In genomic region chr5:37370550-37370863, GRCh38 we compare ENCODE assay signal across 8 cellular contexts. TPM values are rescaled to one million over a fixed set of nuclear protein-coding genes. Genes with fewer than 3 reads are reported as not detected.
DNase-seq lines count a peak whose midpoint lies in the region; ATAC-seq and TF ChIP-seq lines count a peak whose summit lies in the region.

No MANE protein-coding gene starts in this region.

- no peak for DNase-seq in activated naive CD4-positive, alpha-beta T cell treated with anti-CD3 and anti-CD28 coated beads, Interleukin-2, amount 10 ng/mL, durations not matched to agents 7 days and 5 days
- DNase-seq in activated naive CD4-positive, alpha-beta T cell (lab: John Stamatoyannopoulos, UW) = no peak
- DNase-seq in PC-3 (no peak), erythroblast (lab: John Stamatoyannopoulos, UW) (peak; percentile 50 to 64), psoas muscle (no peak), NCI-H2171 (lab: John Stamatoyannopoulos, UW) (no peak)
- DNase-seq in activated CD8-positive, alpha-beta memory T cell treated with anti-CD3 and anti-CD28 coated beads, Interleukin-2, amount 50 U/mL, for 48 hours = no peak

- peaks cover 11% of the 10 kb centered on the region for H3K36me3 Mint-ChIP-seq in activated naive CD4-positive, alpha-beta T cell treated with anti-CD3 and anti-CD28 coated beads, Interleukin-2, amount 10 ng/mL, durations not matched to agents 7 days and 5 days

- H3K79me2 ChIP-seq in PC-3 (ENCODE audit: low read length) = peaks cover 53% of the 10 kb centered on the region

- no peak for TF ChIP-seq POLR2A in erythroblast (IDR thresholded peaks at IDR 0.05; ENCODE audit: low read length)

- peak overlapping the region; percentile 84 for H3K4me2 ChIP-seq in PC-3 (ENCODE audit: low read length)

- H3K9ac ChIP-seq in PC-3 (ENCODE audit: low read length) = peak overlapping the region; percentile 100

- H3K9me3 ChIP-seq in PC-3 (ENCODE audit: low read length) = no peaks in the 10 kb centered on the region
- H3K9me3 ChIP-seq in psoas muscle = no peaks in the 10 kb centered on the region

- H3F3A ChIP-seq in PC-3 (ENCODE audit: low read length, unreplicated experiment) = no peaks in the 10 kb centered on the region

- POLR2A ChIA-PET in PC-3 (lab: Charles Lee; ENCODE audit: unreplicated experiment) = interaction anchor here (0.6 to 1.2 kb wide), 3 partner anchors 9 to 282 kb away, joined by 3 to 8 read pairs (median 7); partner anchors contain the start of gene WDR70

- peaks cover 22% of the 10 kb centered on the region for H3K4me1 ChIP-seq in PC-3 (ENCODE audit: insufficient read depth, low read length)
- peaks cover 23% of the 10 kb centered on the region for H3K4me1 ChIP-seq in psoas muscle

- H3K4me1 Mint-ChIP-seq in activated naive CD4-positive, alpha-beta T cell treated with anti-CD3 and anti-CD28 coated beads, Interleukin-2, amount 10 ng/mL, durations not matched to agents 7 days and 5 days = peaks cover 39% of the 10 kb centered on the region

- TF ChIP-seq CTCF in PC-3 (conservative IDR thresholded peaks at IDR 0.05; ENCODE audit: low read depth, low read length) = no peak
- TF ChIP-seq CTCF in psoas muscle (IDR thresholded peaks at IDR 0.05) = no peak

- peak overlapping the region; percentile 96 for H3K4me3 Mint-ChIP-seq in activated naive CD4-positive, alpha-beta T cell treated with anti-CD3 and anti-CD28 coated beads, Interleukin-2, amount 10 ng/mL, durations not matched to agents 7 days and 5 days

- no peaks in the 10 kb centered on the region for H3K27me3 Mint-ChIP-seq in activated naive CD4-positive, alpha-beta T cell treated with anti-CD3 and anti-CD28 coated beads, Interleukin-2, amount 10 ng/mL, durations not matched to agents 7 days and 5 days

- peaks cover 11% of the 10 kb centered on the region; the same call in 1 of the 2 replicates for H4K20me1 ChIP-seq in PC-3 (ENCODE audit: low read length)

- peak overlapping the region; percentile 95 for H3K27ac Mint-ChIP-seq in activated naive CD4-positive, alpha-beta T cell treated with anti-CD3 and anti-CD28 coated beads, Interleukin-2, amount 10 ng/mL, durations not matched to agents 7 days and 5 days

- H3K9me3 Mint-ChIP-seq in activated naive CD4-positive, alpha-beta T cell treated with anti-CD3 and anti-CD28 coated beads, Interleukin-2, amount 10 ng/mL, durations not matched to agents 7 days and 5 days = no peaks in the 10 kb centered on the region

- intact Hi-C loops in PC-3 (cut with micrococcal nuclease) = no loop called here
- intact Hi-C loops in psoas muscle (cut with DNase I) = no loop called here

- ATAC-seq in PC-3 (peak; percentile 46; the same call in 1 of the 2 replicates), psoas muscle (peak in 1 of 4 donors; percentile 62), GM19035 (IDR thresholded peaks at IDR 0.05; ENCODE audit: unreplicated experiment) (no peak)

- 0 to 1% (median 0%) methylated on average over 7 of the region's 7 CpGs for WGBS in psoas muscle, 3 donors

- H3K9me2 ChIP-seq in PC-3 (replicated peaks; ENCODE audit: low read length) = no peaks in the 10 kb centered on the region

- H3K27ac ChIP-seq in PC-3 (ENCODE audit: low read length) (peak overlapping the region; percentile 64), psoas muscle (peak overlapping the region; percentile 90)

- H3K36me3 ChIP-seq in PC-3 (ENCODE audit: low read depth, low read length) (no peaks in the 10 kb centered on the region; the same call in 1 of the 2 replicates), psoas muscle (ENCODE audit: insufficient read depth in 1 of 2, low read depth in 1 of 2) (peaks cover 0 to 6% of the 10 kb centered on the region in 2 donors)

- TSS peak; percentile 65 for BruUV-seq in PC-3 (replicated peaks; lab: Mats Ljungman, UMichigan)

- CTCF ChIA-PET in activated naive CD4-positive, alpha-beta T cell treated with anti-CD3 and anti-CD28 coated beads, Interleukin-2, amount 10 ng/mL, durations not matched to agents 7 days and 5 days (lab: Charles Lee) = interaction anchor here (0.8 to 1.4 kb wide), 4 partner anchors 8 to 571 kb away, joined by 3 to 4 read pairs (median 3); partner anchors contain the start of gene WDR70
- CTCF ChIA-PET in PC-3 (lab: Charles Lee) = no interaction called here

- peak overlapping the region; percentile 77 for H2AFZ ChIP-seq in PC-3 (ENCODE audit: low read length)

- H3K27me3 ChIP-seq in PC-3 (ENCODE audit: low read length) (no peaks in the 10 kb centered on the region), psoas muscle (ENCODE audit: insufficient read depth in 3 of 3, low read length in 2 of 3) (no peaks in the 10 kb centered on the region)

- H3K4me3 ChIP-seq in PC-3 (ENCODE audit: low read length) (peak overlapping the region; percentile 100), psoas muscle (peak overlapping the region; percentile 100)

RNA-seq across cellular contexts. Expression of gene NUP155, which starts 0.4 kb away (rescaled TPM):
- total RNA-seq in PC-3 (2014; rRNA removed) = 56.3 and 59.0 TPM in 2 replicates
- total RNA-seq in psoas muscle = 10 to 100 TPM in 3 of 4 donors, 1 to 10 TPM in 1; 8.2 to 12.3 (median 10.7) TPM
- 1 to 10 TPM; 2.9 to 5.5 (median 5.3) TPM for polyA plus RNA-seq in psoas muscle

RNA-seq across cellular contexts. Expression of gene WDR70, which starts 8.6 kb away (rescaled TPM):
- 25.0 and 29.7 TPM in 2 replicates for total RNA-seq in PC-3 (2014; rRNA removed)
- 10 to 100 TPM; 26.0 to 37.8 (median 31.9) TPM for total RNA-seq in psoas muscle
- 10 to 100 TPM; 16.3 to 20.1 (median 17.0) TPM for polyA plus RNA-seq in psoas muscle

Comparison
In these comparisons a context has a peak if more than half of its experiments do, and no peak if none do; other contexts are left out.
1. DNase-seq: peak in erythroblast (2 of 2); none in activated naive CD4-positive, alpha-beta T cell treated with anti-CD3 and anti-CD28 coated beads, Interleukin-2, amount 10 ng/mL, durations not matched to agents 7 days and 5 days (single experiment), activated naive CD4-positive, alpha-beta T cell (0 of 4), PC-3 (single experiment), psoas muscle (0 of 2), NCI-H2171 (single experiment) and activated CD8-positive, alpha-beta memory T cell treated with anti-CD3 and anti-CD28 coated beads, Interleukin-2, amount 50 U/mL, for 48 hours (single experiment).